ENCODE assay signal across 8 cellular contexts in genomic region chr9:127166651-127167524, GRCh38.
DNase-seq lines count a peak whose midpoint lies in the region; ATAC-seq lines count a peak whose summit lies in the region.
"Had no signal": no experiment of that assay in that cellular context is flagged by ENCODE, and none has a peak within 500 bp of the region (broad histone marks: within the 10 kb centered on the region; RNA-seq: fewer than 3 reads in every experiment).

No MANE protein-coding gene starts in this region.

- peak; percentile 78 for ATAC-seq in GM19043 (IDR thresholded peaks at IDR 0.05; ENCODE audit: low read depth, unreplicated experiment)
- ATAC-seq in HG02852 (IDR thresholded peaks at IDR 0.05; ENCODE audit: unreplicated experiment): peak; percentile 51

- DNase-seq in NCI-H345 treated with DMSO at 0.1 percent for 48 hours (lab: John Stamatoyannopoulos, UW; ENCODE audit: unreplicated experiment): peak; percentile 3
- DNase-seq in kidney tubule cell (ENCODE audit: low spot score): peak; percentile 88
- no peak for DNase-seq in Ammon's horn (ENCODE audit: low spot score)
- no peak for DNase-seq in nucleus accumbens (lab: John Stamatoyannopoulos, UW)
- DNase-seq in NCI-H2227 treated with DMSO at 0.1 percent for 48 hours (lab: John Stamatoyannopoulos, UW): no peak
- DNase-seq: T-cell had no signal

Comparison
In these comparisons a context has a peak if more than half of its experiments do, and no peak if none do; other contexts are left out.
1. DNase-seq: peak in NCI-H345 treated with DMSO at 0.1 percent for 48 hours (single experiment) and kidney tubule cell (single experiment); none in Ammon's horn (single experiment), nucleus accumbens (0 of 56) and NCI-H2227 treated with DMSO at 0.1 percent for 48 hours (single experiment).